Comparison of ENCODE assay signal across 1 cellular context in the genomic region with DNA sequence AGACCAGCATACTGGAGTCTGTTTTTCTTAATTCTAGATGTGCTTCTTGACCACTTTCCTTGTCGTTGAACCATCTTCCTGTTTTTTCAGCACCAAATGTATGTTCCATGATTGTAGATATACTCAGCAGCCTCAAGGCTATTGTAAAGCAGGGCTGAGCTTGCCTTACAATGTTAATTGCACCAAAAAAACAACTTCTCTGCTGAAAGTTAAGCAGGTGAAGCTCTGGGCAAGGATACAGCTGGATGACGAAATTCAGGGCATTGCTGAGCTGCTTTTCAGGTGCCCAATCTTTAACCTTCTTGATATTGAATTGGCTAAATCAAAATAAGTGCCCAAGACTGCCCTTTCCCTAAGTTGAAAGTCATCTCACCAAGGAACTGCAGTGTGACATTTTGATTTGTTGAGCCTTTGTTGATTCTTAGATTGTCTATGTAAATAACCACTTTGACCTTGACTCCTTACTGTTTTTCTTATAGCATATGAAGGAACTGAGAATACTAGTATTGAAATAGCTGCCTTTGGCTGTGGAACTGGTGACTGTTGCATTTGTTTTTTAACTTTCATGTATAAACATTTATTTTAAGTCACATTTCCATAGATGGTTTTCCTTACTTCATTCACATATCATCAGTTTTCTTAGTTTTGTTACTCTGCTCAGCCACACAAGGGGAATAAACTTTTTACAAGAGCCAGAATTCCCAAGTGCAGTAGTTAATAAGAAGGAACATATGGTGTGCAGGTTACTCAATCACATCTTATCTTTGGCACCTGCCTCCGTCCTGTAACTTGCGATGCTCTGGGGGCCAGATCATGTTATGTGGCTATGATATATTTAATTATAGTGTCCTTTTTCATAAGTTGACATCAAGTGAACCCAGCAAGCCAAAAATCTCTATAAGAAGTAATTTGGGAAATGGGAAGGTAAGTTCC.
TF ChIP-seq lines count a peak whose summit lies in the region.

No MANE protein-coding gene starts in this region.

TF ChIP-seq in HEK293, 187 proteins besides CTCF, POLR2A, EP300 and RAD21 (continued from another document):
- TF ChIP-seq, protein P1, sequence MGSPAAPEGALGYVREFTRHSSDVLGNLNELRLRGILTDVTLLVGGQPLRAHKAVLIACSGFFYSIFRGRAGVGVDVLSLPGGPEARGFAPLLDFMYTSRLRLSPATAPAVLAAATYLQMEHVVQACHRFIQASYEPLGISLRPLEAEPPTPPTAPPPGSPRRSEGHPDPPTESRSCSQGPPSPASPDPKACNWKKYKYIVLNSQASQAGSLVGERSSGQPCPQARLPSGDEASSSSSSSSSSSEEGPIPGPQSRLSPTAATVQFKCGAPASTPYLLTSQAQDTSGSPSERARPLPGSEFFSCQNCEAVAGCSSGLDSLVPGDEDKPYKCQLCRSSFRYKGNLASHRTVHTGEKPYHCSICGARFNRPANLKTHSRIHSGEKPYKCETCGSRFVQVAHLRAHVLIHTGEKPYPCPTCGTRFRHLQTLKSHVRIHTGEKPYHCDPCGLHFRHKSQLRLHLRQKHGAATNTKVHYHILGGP (tag by site-specific recombination; IDR thresholded peaks at IDR 0.05), result peak; percentile 42; the same call in 1 of the 2 replicates
- TF ChIP-seq KLF9 (tag by site-specific recombination; IDR thresholded peaks at IDR 0.05; ENCODE audit: low read depth) (no peak), ZNF10 (tag by site-specific recombination; IDR thresholded peaks at IDR 0.05) (peak; percentile 99), IKZF3 (tag by site-specific recombination; IDR thresholded peaks at IDR 0.05) (peak; percentile 26; the same call in 1 of the 2 replicates), OSR2 (tag by site-specific recombination; IDR thresholded peaks at IDR 0.05) (peak; percentile 47; the same call in 1 of the 2 replicates), SCRT1 (tag by site-specific recombination; IDR thresholded peaks at IDR 0.05; ENCODE audit: borderline replicate concordance) (0 out of 2 replicates have a peak, but pooled peaks have one; percentile 7), ZNF580 (tag by site-specific recombination; IDR thresholded peaks at IDR 0.05) (peak; percentile 55; the same call in 1 of the 2 replicates), ZNF514 (tag by site-specific recombination; IDR thresholded peaks at IDR 0.05) (no peak), PRDM6 (tag by site-specific recombination; IDR thresholded peaks at IDR 0.05) (peak; percentile 95), ZNF433 (tag by site-specific recombination; IDR thresholded peaks at IDR 0.05; ENCODE audit: low read depth) (no peak), ZNF112 (tag by site-specific recombination; IDR thresholded peaks at IDR 0.05) (no peak)
- TF ChIP-seq, protein P2, sequence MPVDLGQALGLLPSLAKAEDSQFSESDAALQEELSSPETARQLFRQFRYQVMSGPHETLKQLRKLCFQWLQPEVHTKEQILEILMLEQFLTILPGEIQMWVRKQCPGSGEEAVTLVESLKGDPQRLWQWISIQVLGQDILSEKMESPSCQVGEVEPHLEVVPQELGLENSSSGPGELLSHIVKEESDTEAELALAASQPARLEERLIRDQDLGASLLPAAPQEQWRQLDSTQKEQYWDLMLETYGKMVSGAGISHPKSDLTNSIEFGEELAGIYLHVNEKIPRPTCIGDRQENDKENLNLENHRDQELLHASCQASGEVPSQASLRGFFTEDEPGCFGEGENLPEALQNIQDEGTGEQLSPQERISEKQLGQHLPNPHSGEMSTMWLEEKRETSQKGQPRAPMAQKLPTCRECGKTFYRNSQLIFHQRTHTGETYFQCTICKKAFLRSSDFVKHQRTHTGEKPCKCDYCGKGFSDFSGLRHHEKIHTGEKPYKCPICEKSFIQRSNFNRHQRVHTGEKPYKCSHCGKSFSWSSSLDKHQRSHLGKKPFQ (tag by site-specific recombination; IDR thresholded peaks at IDR 0.05), result no peak
